ENCODE assay signal across 8 cellular contexts in genomic region chr19:1455336-1456120, GRCh38. TPM values are rescaled to one million over a fixed set of nuclear protein-coding genes. Genes with fewer than 3 reads are reported as not detected.
A peak's percentile ranks its signal among the peaks of the same experiment; 100 is the strongest.
DNase-seq lines count a peak whose midpoint lies in the region; ATAC-seq, FAIRE-seq and TF ChIP-seq lines count a peak whose summit lies in the region.

No MANE protein-coding gene starts in this region.

- H3K27me3 ChIP-seq in SK-N-SH (ENCODE audit: insufficient read depth) (no peaks in the 10 kb centered on the region), HepG2 (ENCODE audit: control insufficient read depth in 1 of 2, insufficient read depth in 2 of 2, low read length in 2 of 2) (peaks cover 10 to 58% of the 10 kb centered on the region in 2 experiments)

- no peak for TF ChIP-seq CTCF in SK-N-SH (IDR thresholded peaks at IDR 0.05)
- TF ChIP-seq CTCF in MCF 10A (IDR thresholded peaks at IDR 0.05; ENCODE audit: unreplicated experiment), result no peak
- TF ChIP-seq CTCF in HepG2 (CRISPR knock-in tag; IDR thresholded peaks at IDR 0.05), result no peak
- TF ChIP-seq CTCF in coronary artery (IDR thresholded peaks at IDR 0.05), result no peak

- H3K36me3 ChIP-seq in SK-N-SH (replicated peaks in 1 of 2; ENCODE audit: control insufficient read depth in 1 of 2, insufficient read depth in 2 of 2, low read length in 1 of 2) (peaks cover 2% of the 10 kb centered on the region in 2 experiments), HepG2 (replicated peaks in 1 of 2; ENCODE audit: control insufficient read depth in 1 of 2, insufficient read depth in 2 of 2, low read length in 2 of 2) (no peaks in the 10 kb centered on the region)

- ATAC-seq in HepG2, result peak; percentile 52
- no peak for ATAC-seq in HG03460 (IDR thresholded peaks at IDR 0.05; ENCODE audit: unreplicated experiment)

- H3K9me2 ChIP-seq in SK-N-SH, result no peaks in the 10 kb centered on the region

- peak overlapping the region; percentile 47 for H3K4me3 Mint-ChIP-seq in MCF 10A (ENCODE audit: unreplicated experiment)

- 84% methylated on average over 21 of the region's 42 CpGs for WGBS in SK-N-SH (ENCODE audit: low lambda C conversion rate)
- WGBS in HepG2 (ENCODE audit: low lambda C conversion rate), result 3% methylated on average over 28 of the region's 42 CpGs

- H2AFZ ChIP-seq in SK-N-SH (ENCODE audit: low read depth) (no peak overlapping the region), HepG2 (ENCODE audit: low read length) (no peak overlapping the region)

- H3K9me3 ChIP-seq in SK-N-SH (no peaks in the 10 kb centered on the region), HepG2 (ENCODE audit: low read length) (no peaks in the 10 kb centered on the region)

- BruUV-seq in MCF 10A (replicated peaks; lab: Mats Ljungman, UMichigan) (no TSS peak), HepG2 (replicated peaks; lab: Mats Ljungman, UMichigan) (no TSS peak)

- POLR2A ChIA-PET in SK-N-SH (lab: Yijun Ruan, JAX), result interaction anchor here (0.6 to 2.7 kb wide), 4 partner anchors 16 to 186 kb away, joined by 3 to 10 read pairs (median 8); partner anchors contain the start of genes CIRBP and REEP6
- POLR2A ChIA-PET in MCF 10A (lab: Yijun Ruan, JAX), result interaction anchor here (0.7 to 1.3 kb wide), 2 partner anchors 17 to 19 kb away, joined by 3 read pairs; no protein-coding TSS in a partner anchor
- POLR2A ChIA-PET in HepG2 (lab: Yijun Ruan, JAX), result interaction anchor here (0.5 to 4.0 kb wide), 10 partner anchors 11 to 383 kb away, joined by 3 to 34 read pairs (median 6); partner anchors contain the start of genes CIRBP and REEP6

- no peak for TF ChIP-seq EP300 in SK-N-SH (IDR thresholded peaks at IDR 0.05; ENCODE audit: borderline replicate concordance in 1 of 2, low read depth in 1 of 2, low read length in 1 of 2)
- TF ChIP-seq EP300 in HepG2 (IDR thresholded peaks at IDR 0.05; ENCODE audit: low read depth in 2 of 2, low read length in 2 of 2), result no peak
- no peak for TF ChIP-seq EP300 in HepG2 (CRISPR knock-in tag; IDR thresholded peaks at IDR 0.05; ENCODE audit: borderline replicate concordance)

- peaks cover 9% of the 10 kb centered on the region for H3F3A ChIP-seq in SK-N-SH (replicated peaks; ENCODE audit: insufficient read depth)

- peak; percentile 23 for FAIRE-seq in HepG2 (lab: Jason Lieb, UNC)

- CTCF ChIA-PET in SK-N-SH (lab: Yijun Ruan, JAX) (interaction anchor here (0.6 to 3.5 kb wide), 2 partner anchors 11 to 608 kb away, joined by 3 to 16 read pairs; no protein-coding TSS in a partner anchor), MCF 10A (lab: Yijun Ruan, JAX) (interaction anchor here (0.6 to 1.0 kb wide), 3 partner anchors 16 to 217 kb away, joined by 3 to 4 read pairs (median 3); no protein-coding TSS in a partner anchor), HepG2 (lab: Yijun Ruan, JAX; ENCODE audit: low intra/inter-chr PET ratio, low total read pairs) (no interaction called here)

- H3K27ac Mint-ChIP-seq in MCF 10A (ENCODE audit: low read depth, unreplicated experiment), result no peak overlapping the region

- peaks cover 10% of the 10 kb centered on the region for H3K27me3 Mint-ChIP-seq in MCF 10A (ENCODE audit: insufficient read depth, unreplicated experiment)

- H3K27ac ChIP-seq in SK-N-SH (ENCODE audit: low read depth in 2 of 2, low read length in 1 of 2) (no peak overlapping the region; a peak in 1 of 4 replicates), HepG2 (ENCODE audit: extremely low read length, insufficient read depth, low read length) (no peak overlapping the region), coronary artery (no peak overlapping the region)

- DNase-seq in Caki2 (ENCODE audit: low read depth) (peak; percentile 78), HT-29 (ENCODE audit: low spot score) (peak; percentile 96), SK-N-SH (peak; percentile 94), MCF 10A (ENCODE audit: unreplicated experiment) (peak; percentile 94), HepG2 (ENCODE audit: low spot score) (peak; percentile 76), DMS114 treated with DMSO at 0.1 percent for 48 hours (lab: John Stamatoyannopoulos, UW; ENCODE audit: unreplicated experiment) (no peak), coronary artery (ENCODE audit: low spot score) (no peak)

- H3K4me3 ChIP-seq in SK-N-SH (ENCODE audit: low read depth in 2 of 2, low read length in 1 of 2), result no peak overlapping the region
- H3K4me3 ChIP-seq in HepG2 (replicated peaks in 1 of 3; ENCODE audit: insufficient read depth in 1 of 3, low read depth in 2 of 3, low read length in 3 of 3), result peak overlapping the region in 2 of 3 experiments; percentile 25 to 51; a peak in 2 of 6 replicates
- H3K4me3 ChIP-seq in coronary artery, result no peak overlapping the region

- peaks cover 18% of the 10 kb centered on the region; the same call in 1 of the 2 replicates for H4K20me1 ChIP-seq in SK-N-SH (ENCODE audit: insufficient read depth)
- peaks cover 10% of the 10 kb centered on the region; the same call in 1 of the 2 replicates for H4K20me1 ChIP-seq in HepG2 (ENCODE audit: insufficient read depth, low read length)

- no peak for TF ChIP-seq POLR2A in HepG2 (IDR thresholded peaks at IDR 0.05; ENCODE audit: insufficient read depth in 1 of 2, low read depth in 2 of 2, low read length in 2 of 2)

- H3K79me2 ChIP-seq in SK-N-SH (ENCODE audit: insufficient read depth), result no peaks in the 10 kb centered on the region
- no peaks in the 10 kb centered on the region for H3K79me2 ChIP-seq in HepG2 (ENCODE audit: insufficient read depth, low read length)

- H3K4me2 ChIP-seq in SK-N-SH (no peak overlapping the region), HepG2 (ENCODE audit: low read depth, low read length) (peak overlapping the region; percentile 51)

- intact Hi-C loops in MCF 10A (cut with micrococcal nuclease), result no loop called here
- intact Hi-C loops in HepG2 (cut with micrococcal nuclease; ENCODE audit: unreplicated experiment), result no loop called here

- no peaks in the 10 kb centered on the region for H3K4me1 Mint-ChIP-seq in MCF 10A (ENCODE audit: insufficient read depth, unreplicated experiment)

- in situ Hi-C loops in Caki2 (cut with HindIII; ENCODE audit: low pct_unique_long_range_greater_than_20kb, low sequenced_read_pairs) (no loop called here), HepG2 (cut with HindIII; ENCODE audit: extremely low pct_ligation_motif_present, low pct_unique_long_range_greater_than_20kb) (loop anchor here (5.0 kb wide), 1 partner anchor 57 kb away; the partner anchor contains the start of gene ADAMTSL5)

- TF ChIP-seq RAD21 in SK-N-SH (IDR thresholded peaks at IDR 0.05; ENCODE audit: low read length) (no peak), HepG2 (CRISPR knock-in tag; IDR thresholded peaks at IDR 0.05) (no peak)

- H3K9me3 Mint-ChIP-seq in MCF 10A (ENCODE audit: unreplicated experiment), result no peaks in the 10 kb centered on the region

- H3K9ac ChIP-seq in SK-N-SH (no peak overlapping the region), HepG2 (ENCODE audit: insufficient read depth, low read depth, low read length) (no peak overlapping the region)

- H3K4me1 ChIP-seq in SK-N-SH (ENCODE audit: control insufficient read depth in 1 of 2, insufficient read depth in 2 of 2, low read depth in 1 of 2, low read length in 1 of 2), result peaks cover 0 to 26% of the 10 kb centered on the region in 2 experiments; a peak in 1 of 4 replicates
- H3K4me1 ChIP-seq in HepG2 (ENCODE audit: insufficient read depth, low read length), result peaks cover 48% of the 10 kb centered on the region

- peaks cover 17% of the 10 kb centered on the region for H3K36me3 Mint-ChIP-seq in MCF 10A (ENCODE audit: insufficient read depth, unreplicated experiment)

RNA-seq across cellular contexts. Expression of gene APC2, which starts 5.6 kb away (rescaled TPM):
- total RNA-seq in Caki2 (2014; rRNA removed; shearing (Covaris generic); ENCODE audit: low replicate concordance), result not detected in 2 replicates
- 0.16 and 0.43 TPM in 2 replicates for total RNA-seq in HT-29 (2014; rRNA removed; shearing (Covaris generic))
- polyA plus RNA-seq in SK-N-SH (2012; rRNA removed) (1.3 and 1.8 TPM in 2 replicates), HepG2 (2011; rRNA removed) (0.08 and 0.16 TPM in 2 replicates)
- 0.59 and 1.3 TPM in 2 replicates for polyA plus RNA-seq in SK-N-SH (2012; cell fraction: cytosol; rRNA removed)
- polyA plus RNA-seq in SK-N-SH (2012; cell fraction: nucleus; rRNA removed), result 4.1 and 5.2 TPM in 2 replicates
- total RNA-seq in MCF 10A (2022) (0.15 and 0.23 TPM in 2 replicates), HepG2 (2016; rRNA removed; fragmentation: Illumina TruSeq; extraction: Trizol) (0.22 TPM in 1 of 2 replicates, not detected in the other)
- under 0.01 TPM in 1 of 2 replicates, not detected in the other for total RNA-seq in HepG2 (2016; cell fraction: cytosol; rRNA removed; fragmentation: Illumina TruSeq; extraction: Trizol; ENCODE audit: low read depth)
- 0.02 and 0.27 TPM in 2 replicates for total RNA-seq in HepG2 (2016; cell fraction: insoluble cytoplasmic fraction; rRNA removed; fragmentation: Illumina TruSeq; extraction: Trizol)
- total RNA-seq in HepG2 (2016; cell fraction: membrane; rRNA removed; fragmentation: Illumina TruSeq; extraction: Trizol), result 0.24 TPM in 1 of 2 replicates, not detected in the other
- total RNA-seq in HepG2 (2016; cell fraction: nucleus; rRNA removed; fragmentation: Illumina TruSeq; extraction: Trizol), result 0.25 and 0.28 TPM in 2 replicates
- polyA plus RNA-seq in HepG2 (2011; cell fraction: cytosol; rRNA removed), result 0.04 and 0.07 TPM in 2 replicates
- 0.37 and 0.61 TPM in 2 replicates for polyA plus RNA-seq in HepG2 (2011; cell fraction: nucleus; rRNA removed)
- polyA plus RNA-seq in HepG2 (2012), result 0.11 and 0.28 TPM in 2 replicates
- not detected in 2 replicates for polyA plus RNA-seq in HepG2 (2016; cell fraction: cytosol; fragmentation: Illumina TruSeq; extraction: Trizol; ENCODE audit: low read depth)
- polyA plus RNA-seq in HepG2 (2016; cell fraction: insoluble cytoplasmic fraction; fragmentation: Illumina TruSeq; extraction: Trizol; ENCODE audit: low read depth), result not detected in 2 replicates
- polyA plus RNA-seq in HepG2 (2016; cell fraction: membrane; fragmentation: Illumina TruSeq; extraction: Trizol; ENCODE audit: low read depth), result not detected in 2 replicates
- polyA plus RNA-seq in HepG2 (2016; cell fraction: nucleus; fragmentation: Illumina TruSeq; extraction: Trizol; ENCODE audit: insufficient read depth, low read depth), result 0.18 and 0.40 TPM in 2 replicates
- polyA minus RNA-seq in HepG2 (2011; rRNA and poly(A)+ RNA removed; ENCODE audit: low replicate concordance), result 0.40 and 0.77 TPM in 2 replicates
- polyA minus RNA-seq in HepG2 (2011; cell fraction: cytosol; rRNA and poly(A)+ RNA removed), result 0.35 and 0.49 TPM in 2 replicates
- polyA minus RNA-seq in HepG2 (2011; cell fraction: nucleus; rRNA and poly(A)+ RNA removed), result 0.52 and 0.75 TPM in 2 replicates

RNA-seq across cellular contexts. Expression of gene RPS15, which starts 17.3 kb away (rescaled TPM):
- total RNA-seq in Caki2 (2014; rRNA removed; shearing (Covaris generic); ENCODE audit: low replicate concordance), result 347 and 450 TPM in 2 replicates
- total RNA-seq in HT-29 (2014; rRNA removed; shearing (Covaris generic)), result 2,135 and 2,483 TPM in 2 replicates
- 2,836 and 3,749 TPM in 2 replicates for polyA plus RNA-seq in SK-N-SH (2012; rRNA removed)
- 2,019 and 3,381 TPM in 2 replicates for polyA plus RNA-seq in SK-N-SH (2012; cell fraction: cytosol; rRNA removed)
- 943 and 2,115 TPM in 2 replicates for polyA plus RNA-seq in SK-N-SH (2012; cell fraction: nucleus; rRNA removed)
- 1,168 and 1,243 TPM in 2 replicates for total RNA-seq in MCF 10A (2022)
- total RNA-seq in HepG2 (2016; rRNA removed; fragmentation: Illumina TruSeq; extraction: Trizol), result 695 and 780 TPM in 2 replicates
- total RNA-seq in HepG2 (2016; cell fraction: cytosol; rRNA removed; fragmentation: Illumina TruSeq; extraction: Trizol; ENCODE audit: low read depth), result 693 and 734 TPM in 2 replicates
- 654 and 886 TPM in 2 replicates for total RNA-seq in HepG2 (2016; cell fraction: insoluble cytoplasmic fraction; rRNA removed; fragmentation: Illumina TruSeq; extraction: Trizol)
- total RNA-seq in HepG2 (2016; cell fraction: membrane; rRNA removed; fragmentation: Illumina TruSeq; extraction: Trizol), result 967 and 1,125 TPM in 2 replicates
- 240 and 299 TPM in 2 replicates for total RNA-seq in HepG2 (2016; cell fraction: nucleus; rRNA removed; fragmentation: Illumina TruSeq; extraction: Trizol)
- polyA plus RNA-seq in HepG2 (2011; rRNA removed), result 1,411 and 1,504 TPM in 2 replicates
- polyA plus RNA-seq in HepG2 (2011; cell fraction: cytosol; rRNA removed), result 2,214 and 3,196 TPM in 2 replicates
- 923 and 1,023 TPM in 2 replicates for polyA plus RNA-seq in HepG2 (2011; cell fraction: nucleus; rRNA removed)
- 1,504 and 2,202 TPM in 2 replicates for polyA plus RNA-seq in HepG2 (2012)
- polyA plus RNA-seq in HepG2 (2016; cell fraction: cytosol; fragmentation: Illumina TruSeq; extraction: Trizol; ENCODE audit: low read depth), result 1,868 and 2,054 TPM in 2 replicates
- polyA plus RNA-seq in HepG2 (2016; cell fraction: insoluble cytoplasmic fraction; fragmentation: Illumina TruSeq; extraction: Trizol; ENCODE audit: low read depth), result 1,628 and 1,692 TPM in 2 replicates
- 2,328 and 2,419 TPM in 2 replicates for polyA plus RNA-seq in HepG2 (2016; cell fraction: membrane; fragmentation: Illumina TruSeq; extraction: Trizol; ENCODE audit: low read depth)
- 895 and 898 TPM in 2 replicates for polyA plus RNA-seq in HepG2 (2016; cell fraction: nucleus; fragmentation: Illumina TruSeq; extraction: Trizol; ENCODE audit: insufficient read depth, low read depth)
- 538 and 916 TPM in 2 replicates for polyA minus RNA-seq in HepG2 (2011; rRNA and poly(A)+ RNA removed; ENCODE audit: low replicate concordance)
- polyA minus RNA-seq in HepG2 (2011; cell fraction: cytosol; rRNA and poly(A)+ RNA removed), result 647 and 682 TPM in 2 replicates
- polyA minus RNA-seq in HepG2 (2011; cell fraction: nucleus; rRNA and poly(A)+ RNA removed), result 109 and 140 TPM in 2 replicates

RNA-seq across cellular contexts. Expression of gene C19orf25, which starts 23.5 kb away (rescaled TPM):
- total RNA-seq in Caki2 (2014; rRNA removed; shearing (Covaris generic); ENCODE audit: low replicate concordance), result 28.0 and 29.1 TPM in 2 replicates
- total RNA-seq in HT-29 (2014; rRNA removed; shearing (Covaris generic)), result 56.0 and 72.9 TPM in 2 replicates
- 23.4 and 25.3 TPM in 2 replicates for polyA plus RNA-seq in SK-N-SH (2012; rRNA removed)
- polyA plus RNA-seq in SK-N-SH (2012; cell fraction: cytosol; rRNA removed), result 11.5 and 20.3 TPM in 2 replicates
- polyA plus RNA-seq in SK-N-SH (2012; cell fraction: nucleus; rRNA removed), result 27.2 and 30.6 TPM in 2 replicates
- 36.3 and 40.5 TPM in 2 replicates for total RNA-seq in MCF 10A (2022)
- 32.3 and 32.4 TPM in 2 replicates for total RNA-seq in HepG2 (2016; rRNA removed; fragmentation: Illumina TruSeq; extraction: Trizol)
- total RNA-seq in HepG2 (2016; cell fraction: cytosol; rRNA removed; fragmentation: Illumina TruSeq; extraction: Trizol; ENCODE audit: low read depth), result 11.9 and 13.3 TPM in 2 replicates
- total RNA-seq in HepG2 (2016; cell fraction: insoluble cytoplasmic fraction; rRNA removed; fragmentation: Illumina TruSeq; extraction: Trizol), result 34.4 and 35.4 TPM in 2 replicates
- total RNA-seq in HepG2 (2016; cell fraction: membrane; rRNA removed; fragmentation: Illumina TruSeq; extraction: Trizol), result 33.2 and 36.2 TPM in 2 replicates
- total RNA-seq in HepG2 (2016; cell fraction: nucleus; rRNA removed; fragmentation: Illumina TruSeq; extraction: Trizol), result 15.1 and 17.1 TPM in 2 replicates
- polyA plus RNA-seq in HepG2 (2011; rRNA removed), result 14.2 and 19.5 TPM in 2 replicates
- polyA plus RNA-seq in HepG2 (2011; cell fraction: cytosol; rRNA removed), result 18.3 and 24.5 TPM in 2 replicates
- polyA plus RNA-seq in HepG2 (2011; cell fraction: nucleus; rRNA removed), result 33.5 and 34.3 TPM in 2 replicates
- 9.6 and 14.8 TPM in 2 replicates for polyA plus RNA-seq in HepG2 (2012)
- polyA plus RNA-seq in HepG2 (2016; cell fraction: cytosol; fragmentation: Illumina TruSeq; extraction: Trizol; ENCODE audit: low read depth), result 11.7 and 15.7 TPM in 2 replicates
- 31.7 and 32.0 TPM in 2 replicates for polyA plus RNA-seq in HepG2 (2016; cell fraction: insoluble cytoplasmic fraction; fragmentation: Illumina TruSeq; extraction: Trizol; ENCODE audit: low read depth)
- 25.3 and 26.3 TPM in 2 replicates for polyA plus RNA-seq in HepG2 (2016; cell fraction: membrane; fragmentation: Illumina TruSeq; extraction: Trizol; ENCODE audit: low read depth)
- polyA plus RNA-seq in HepG2 (2016; cell fraction: nucleus; fragmentation: Illumina TruSeq; extraction: Trizol; ENCODE audit: insufficient read depth, low read depth), result 30.3 and 33.5 TPM in 2 replicates
- polyA minus RNA-seq in HepG2 (2011; rRNA and poly(A)+ RNA removed; ENCODE audit: low replicate concordance), result 15.8 and 20.8 TPM in 2 replicates
- 8.7 and 9.4 TPM in 2 replicates for polyA minus RNA-seq in HepG2 (2011; cell fraction: cytosol; rRNA and poly(A)+ RNA removed)
- 13.3 and 13.6 TPM in 2 replicates for polyA minus RNA-seq in HepG2 (2011; cell fraction: nucleus; rRNA and poly(A)+ RNA removed)

RNA-seq across cellular contexts. Expression of gene PCSK4, which starts 34.6 kb away (rescaled TPM):
- 2.1 and 3.0 TPM in 2 replicates for total RNA-seq in Caki2 (2014; rRNA removed; shearing (Covaris generic); ENCODE audit: low replicate concordance)
- total RNA-seq in HT-29 (2014; rRNA removed; shearing (Covaris generic)), result 0.99 and 2.1 TPM in 2 replicates
- polyA plus RNA-seq in SK-N-SH (2012; rRNA removed) (5.8 and 6.6 TPM in 2 replicates), HepG2 (2011; rRNA removed) (2.7 and 3.1 TPM in 2 replicates)
- 1.1 and 1.5 TPM in 2 replicates for polyA plus RNA-seq in SK-N-SH (2012; cell fraction: cytosol; rRNA removed)
- 69.2 and 138 TPM in 2 replicates for polyA plus RNA-seq in SK-N-SH (2012; cell fraction: nucleus; rRNA removed)
- total RNA-seq in MCF 10A (2022) (3.4 and 3.7 TPM in 2 replicates), HepG2 (2016; rRNA removed; fragmentation: Illumina TruSeq; extraction: Trizol) (0.52 and 2.0 TPM in 2 replicates)
- total RNA-seq in HepG2 (2016; cell fraction: cytosol; rRNA removed; fragmentation: Illumina TruSeq; extraction: Trizol; ENCODE audit: low read depth), result 0.91 and 1.2 TPM in 2 replicates
- total RNA-seq in HepG2 (2016; cell fraction: insoluble cytoplasmic fraction; rRNA removed; fragmentation: Illumina TruSeq; extraction: Trizol), result 1.1 and 1.5 TPM in 2 replicates
- 1.5 and 2.0 TPM in 2 replicates for total RNA-seq in HepG2 (2016; cell fraction: membrane; rRNA removed; fragmentation: Illumina TruSeq; extraction: Trizol)
- 1.7 and 3.6 TPM in 2 replicates for total RNA-seq in HepG2 (2016; cell fraction: nucleus; rRNA removed; fragmentation: Illumina TruSeq; extraction: Trizol)
- 0.73 and 1.2 TPM in 2 replicates for polyA plus RNA-seq in HepG2 (2011; cell fraction: cytosol; rRNA removed)
- polyA plus RNA-seq in HepG2 (2011; cell fraction: nucleus; rRNA removed), result 62.7 and 100 TPM in 2 replicates
- polyA plus RNA-seq in HepG2 (2012), result 2.9 and 3.0 TPM in 2 replicates
- 0.60 and 0.88 TPM in 2 replicates for polyA plus RNA-seq in HepG2 (2016; cell fraction: cytosol; fragmentation: Illumina TruSeq; extraction: Trizol; ENCODE audit: low read depth)
- polyA plus RNA-seq in HepG2 (2016; cell fraction: insoluble cytoplasmic fraction; fragmentation: Illumina TruSeq; extraction: Trizol; ENCODE audit: low read depth), result 0.61 and 1.1 TPM in 2 replicates
- polyA plus RNA-seq in HepG2 (2016; cell fraction: membrane; fragmentation: Illumina TruSeq; extraction: Trizol; ENCODE audit: low read depth), result 1.2 TPM in 2 replicates
- polyA plus RNA-seq in HepG2 (2016; cell fraction: nucleus; fragmentation: Illumina TruSeq; extraction: Trizol; ENCODE audit: insufficient read depth, low read depth), result 11.8 and 12.9 TPM in 2 replicates
- 0.84 and 1.6 TPM in 2 replicates for polyA minus RNA-seq in HepG2 (2011; rRNA and poly(A)+ RNA removed; ENCODE audit: low replicate concordance)
- polyA minus RNA-seq in HepG2 (2011; cell fraction: cytosol; rRNA and poly(A)+ RNA removed), result 0.88 and 1.6 TPM in 2 replicates
- 1.7 and 4.6 TPM in 2 replicates for polyA minus RNA-seq in HepG2 (2011; cell fraction: nucleus; rRNA and poly(A)+ RNA removed)

RNA-seq across cellular contexts. Expression of gene REEP6, which starts 35.5 kb away (rescaled TPM):
- 4.1 and 7.4 TPM in 2 replicates for total RNA-seq in Caki2 (2014; rRNA removed; shearing (Covaris generic); ENCODE audit: low replicate concordance)
- total RNA-seq in HT-29 (2014; rRNA removed; shearing (Covaris generic)), result 23.1 and 26.6 TPM in 2 replicates
- polyA plus RNA-seq in SK-N-SH (2012; rRNA removed) (6.8 and 9.1 TPM in 2 replicates), HepG2 (2011; rRNA removed) (10.0 and 17.3 TPM in 2 replicates)
- 4.0 and 5.0 TPM in 2 replicates for polyA plus RNA-seq in SK-N-SH (2012; cell fraction: cytosol; rRNA removed)
- 5.8 and 6.7 TPM in 2 replicates for polyA plus RNA-seq in SK-N-SH (2012; cell fraction: nucleus; rRNA removed)
- total RNA-seq in MCF 10A (2022) (3.8 TPM in 2 replicates), HepG2 (2016; rRNA removed; fragmentation: Illumina TruSeq; extraction: Trizol) (15.6 and 28.8 TPM in 2 replicates)
- total RNA-seq in HepG2 (2016; cell fraction: cytosol; rRNA removed; fragmentation: Illumina TruSeq; extraction: Trizol; ENCODE audit: low read depth), result 21.2 and 31.3 TPM in 2 replicates
- 13.3 and 31.5 TPM in 2 replicates for total RNA-seq in HepG2 (2016; cell fraction: insoluble cytoplasmic fraction; rRNA removed; fragmentation: Illumina TruSeq; extraction: Trizol)
- 21.8 and 29.6 TPM in 2 replicates for total RNA-seq in HepG2 (2016; cell fraction: membrane; rRNA removed; fragmentation: Illumina TruSeq; extraction: Trizol)
- total RNA-seq in HepG2 (2016; cell fraction: nucleus; rRNA removed; fragmentation: Illumina TruSeq; extraction: Trizol), result 22.0 and 24.7 TPM in 2 replicates
- 10.9 and 13.3 TPM in 2 replicates for polyA plus RNA-seq in HepG2 (2011; cell fraction: cytosol; rRNA removed)
- polyA plus RNA-seq in HepG2 (2011; cell fraction: nucleus; rRNA removed), result 15.2 and 19.3 TPM in 2 replicates
- 31.7 and 32.2 TPM in 2 replicates for polyA plus RNA-seq in HepG2 (2012)
- polyA plus RNA-seq in HepG2 (2016; cell fraction: cytosol; fragmentation: Illumina TruSeq; extraction: Trizol; ENCODE audit: low read depth), result 40.3 and 49.6 TPM in 2 replicates
- 23.2 and 29.9 TPM in 2 replicates for polyA plus RNA-seq in HepG2 (2016; cell fraction: insoluble cytoplasmic fraction; fragmentation: Illumina TruSeq; extraction: Trizol; ENCODE audit: low read depth)
- 43.0 and 49.7 TPM in 2 replicates for polyA plus RNA-seq in HepG2 (2016; cell fraction: membrane; fragmentation: Illumina TruSeq; extraction: Trizol; ENCODE audit: low read depth)
- 65.9 and 70.0 TPM in 2 replicates for polyA plus RNA-seq in HepG2 (2016; cell fraction: nucleus; fragmentation: Illumina TruSeq; extraction: Trizol; ENCODE audit: insufficient read depth, low read depth)
- polyA minus RNA-seq in HepG2 (2011; rRNA and poly(A)+ RNA removed; ENCODE audit: low replicate concordance), result 7.1 and 14.8 TPM in 2 replicates
- 12.4 and 14.4 TPM in 2 replicates for polyA minus RNA-seq in HepG2 (2011; cell fraction: cytosol; rRNA and poly(A)+ RNA removed)
- polyA minus RNA-seq in HepG2 (2011; cell fraction: nucleus; rRNA and poly(A)+ RNA removed), result 3.5 and 3.6 TPM in 2 replicates

Comparison
In these comparisons a context has a peak if more than half of its experiments do, and no peak if none do; other contexts are left out.
1. DNase-seq: peak in Caki2 (single experiment), HT-29 (single experiment), SK-N-SH (single experiment), MCF 10A (single experiment) and HepG2 (single experiment); none in DMS114 treated with DMSO at 0.1 percent for 48 hours (single experiment) and coronary artery (single experiment).
2. H3K4me3 ChIP-seq: peak in HepG2 (2 of 3); none in SK-N-SH (0 of 2) and coronary artery (single experiment).